ENCODE assay signal across 1 cellular context in the genomic region with DNA sequence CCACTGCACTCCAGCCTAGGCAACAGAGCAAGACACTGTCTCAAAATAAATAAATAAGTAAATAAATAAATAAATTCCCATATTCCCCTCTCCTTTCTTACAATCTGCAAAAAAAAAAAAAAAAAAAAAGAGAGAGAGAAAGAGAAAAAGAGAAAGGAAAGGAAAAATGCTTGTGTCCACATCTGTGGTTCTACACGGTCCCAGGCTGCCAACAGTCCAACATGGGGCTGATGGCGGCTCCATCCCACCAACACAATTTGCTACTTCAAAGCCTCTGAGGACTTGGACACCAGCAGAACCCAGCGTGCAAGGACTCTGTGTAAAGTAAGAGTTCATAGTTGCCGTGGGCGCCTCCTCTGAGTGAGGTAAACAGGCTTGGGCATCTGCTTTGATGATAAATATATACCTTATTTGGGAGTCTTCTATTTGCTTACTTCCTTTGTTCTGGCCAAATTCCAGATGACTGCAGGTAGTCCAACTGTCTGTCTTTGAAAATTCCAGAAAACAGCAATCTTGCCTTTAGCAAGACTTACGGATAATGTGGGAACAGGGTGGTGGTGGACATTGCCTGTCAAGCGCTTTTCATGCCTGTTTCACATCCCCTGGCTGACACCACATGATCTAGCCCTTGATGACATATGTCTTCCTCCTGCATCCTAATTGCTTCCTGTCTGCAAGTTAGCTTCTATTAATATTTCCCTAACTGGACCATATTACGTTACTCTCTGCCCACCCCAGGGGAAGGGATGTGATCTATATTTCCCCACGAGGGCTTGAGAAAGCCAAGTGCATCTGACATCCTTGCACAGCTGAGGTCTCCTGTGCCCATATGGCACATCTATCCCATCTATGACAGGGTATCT.
TF ChIP-seq lines count a peak whose summit lies in the region.

No MANE protein-coding gene starts in this region.

TF ChIP-seq in HepG2, 621 proteins besides CTCF, POLR2A, EP300 and RAD21 (continued from another document and continues in another):
- TF ChIP-seq, protein P1, sequence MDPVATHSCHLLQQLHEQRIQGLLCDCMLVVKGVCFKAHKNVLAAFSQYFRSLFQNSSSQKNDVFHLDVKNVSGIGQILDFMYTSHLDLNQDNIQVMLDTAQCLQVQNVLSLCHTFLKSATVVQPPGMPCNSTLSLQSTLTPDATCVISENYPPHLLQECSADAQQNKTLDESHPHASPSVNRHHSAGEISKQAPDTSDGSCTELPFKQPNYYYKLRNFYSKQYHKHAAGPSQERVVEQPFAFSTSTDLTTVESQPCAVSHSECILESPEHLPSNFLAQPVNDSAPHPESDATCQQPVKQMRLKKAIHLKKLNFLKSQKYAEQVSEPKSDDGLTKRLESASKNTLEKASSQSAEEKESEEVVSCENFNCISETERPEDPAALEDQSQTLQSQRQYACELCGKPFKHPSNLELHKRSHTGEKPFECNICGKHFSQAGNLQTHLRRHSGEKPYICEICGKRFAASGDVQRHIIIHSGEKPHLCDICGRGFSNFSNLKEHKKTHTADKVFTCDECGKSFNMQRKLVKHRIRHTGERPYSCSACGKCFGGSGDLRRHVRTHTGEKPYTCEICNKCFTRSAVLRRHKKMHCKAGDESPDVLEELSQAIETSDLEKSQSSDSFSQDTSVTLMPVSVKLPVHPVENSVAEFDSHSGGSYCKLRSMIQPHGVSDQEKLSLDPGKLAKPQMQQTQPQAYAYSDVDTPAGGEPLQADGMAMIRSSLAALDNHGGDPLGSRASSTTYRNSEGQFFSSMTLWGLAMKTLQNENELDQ (CRISPR knock-in tag; IDR thresholded peaks at IDR 0.05; ENCODE audit: borderline replicate concordance) = no peak
- no peak for TF ChIP-seq AGO1 (IDR thresholded peaks at IDR 0.05; ENCODE audit: low read depth, low read length, poor library complexity, severe bottlenecking)
- TF ChIP-seq SP2 (CRISPR knock-in tag; IDR thresholded peaks at IDR 0.05) = no peak
- TF ChIP-seq ZBTB8A (CRISPR knock-in tag; IDR thresholded peaks at IDR 0.05; ENCODE audit: borderline replicate concordance, low read depth) = no peak
- 0 out of 2 replicates have a peak, but pooled peaks have one; percentile 60 for TF ChIP-seq ARNTL (CRISPR knock-in tag; IDR thresholded peaks at IDR 0.05)
- TF ChIP-seq DR1 (CRISPR knock-in tag; IDR thresholded peaks at IDR 0.05) = no peak
- TF ChIP-seq RFX3 (CRISPR knock-in tag; IDR thresholded peaks at IDR 0.05) = 0 out of 2 replicates have a peak, but pooled peaks have one; percentile 17
- TF ChIP-seq, protein P2, sequence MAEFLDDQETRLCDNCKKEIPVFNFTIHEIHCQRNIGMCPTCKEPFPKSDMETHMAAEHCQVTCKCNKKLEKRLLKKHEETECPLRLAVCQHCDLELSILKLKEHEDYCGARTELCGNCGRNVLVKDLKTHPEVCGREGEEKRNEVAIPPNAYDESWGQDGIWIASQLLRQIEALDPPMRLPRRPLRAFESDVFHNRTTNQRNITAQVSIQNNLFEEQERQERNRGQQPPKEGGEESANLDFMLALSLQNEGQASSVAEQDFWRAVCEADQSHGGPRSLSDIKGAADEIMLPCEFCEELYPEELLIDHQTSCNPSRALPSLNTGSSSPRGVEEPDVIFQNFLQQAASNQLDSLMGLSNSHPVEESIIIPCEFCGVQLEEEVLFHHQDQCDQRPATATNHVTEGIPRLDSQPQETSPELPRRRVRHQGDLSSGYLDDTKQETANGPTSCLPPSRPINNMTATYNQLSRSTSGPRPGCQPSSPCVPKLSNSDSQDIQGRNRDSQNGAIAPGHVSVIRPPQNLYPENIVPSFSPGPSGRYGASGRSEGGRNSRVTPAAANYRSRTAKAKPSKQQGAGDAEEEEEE (CRISPR knock-in tag; IDR thresholded peaks at IDR 0.05; ENCODE audit: borderline replicate concordance) = no peak
- TF ChIP-seq, protein P3, sequence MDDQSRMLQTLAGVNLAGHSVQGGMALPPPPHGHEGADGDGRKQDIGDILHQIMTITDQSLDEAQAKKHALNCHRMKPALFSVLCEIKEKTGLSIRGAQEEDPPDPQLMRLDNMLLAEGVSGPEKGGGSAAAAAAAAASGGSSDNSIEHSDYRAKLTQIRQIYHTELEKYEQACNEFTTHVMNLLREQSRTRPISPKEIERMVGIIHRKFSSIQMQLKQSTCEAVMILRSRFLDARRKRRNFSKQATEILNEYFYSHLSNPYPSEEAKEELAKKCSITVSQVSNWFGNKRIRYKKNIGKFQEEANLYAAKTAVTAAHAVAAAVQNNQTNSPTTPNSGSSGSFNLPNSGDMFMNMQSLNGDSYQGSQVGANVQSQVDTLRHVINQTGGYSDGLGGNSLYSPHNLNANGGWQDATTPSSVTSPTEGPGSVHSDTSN (CRISPR knock-in tag; IDR thresholded peaks at IDR 0.05; ENCODE audit: borderline replicate concordance) = no peak
- TF ChIP-seq SRY (CRISPR knock-in tag; IDR thresholded peaks at IDR 0.05) = no peak
- peak; percentile 70 for TF ChIP-seq CREM (IDR thresholded peaks at IDR 0.05)
- TF ChIP-seq CREM (CRISPR knock-in tag; IDR thresholded peaks at IDR 0.05) = no peak
- 0 out of 2 replicates have a peak, but pooled peaks have one; percentile 71 for TF ChIP-seq KDM4B (CRISPR knock-in tag; IDR thresholded peaks at IDR 0.05)
- TF ChIP-seq, protein P4, sequence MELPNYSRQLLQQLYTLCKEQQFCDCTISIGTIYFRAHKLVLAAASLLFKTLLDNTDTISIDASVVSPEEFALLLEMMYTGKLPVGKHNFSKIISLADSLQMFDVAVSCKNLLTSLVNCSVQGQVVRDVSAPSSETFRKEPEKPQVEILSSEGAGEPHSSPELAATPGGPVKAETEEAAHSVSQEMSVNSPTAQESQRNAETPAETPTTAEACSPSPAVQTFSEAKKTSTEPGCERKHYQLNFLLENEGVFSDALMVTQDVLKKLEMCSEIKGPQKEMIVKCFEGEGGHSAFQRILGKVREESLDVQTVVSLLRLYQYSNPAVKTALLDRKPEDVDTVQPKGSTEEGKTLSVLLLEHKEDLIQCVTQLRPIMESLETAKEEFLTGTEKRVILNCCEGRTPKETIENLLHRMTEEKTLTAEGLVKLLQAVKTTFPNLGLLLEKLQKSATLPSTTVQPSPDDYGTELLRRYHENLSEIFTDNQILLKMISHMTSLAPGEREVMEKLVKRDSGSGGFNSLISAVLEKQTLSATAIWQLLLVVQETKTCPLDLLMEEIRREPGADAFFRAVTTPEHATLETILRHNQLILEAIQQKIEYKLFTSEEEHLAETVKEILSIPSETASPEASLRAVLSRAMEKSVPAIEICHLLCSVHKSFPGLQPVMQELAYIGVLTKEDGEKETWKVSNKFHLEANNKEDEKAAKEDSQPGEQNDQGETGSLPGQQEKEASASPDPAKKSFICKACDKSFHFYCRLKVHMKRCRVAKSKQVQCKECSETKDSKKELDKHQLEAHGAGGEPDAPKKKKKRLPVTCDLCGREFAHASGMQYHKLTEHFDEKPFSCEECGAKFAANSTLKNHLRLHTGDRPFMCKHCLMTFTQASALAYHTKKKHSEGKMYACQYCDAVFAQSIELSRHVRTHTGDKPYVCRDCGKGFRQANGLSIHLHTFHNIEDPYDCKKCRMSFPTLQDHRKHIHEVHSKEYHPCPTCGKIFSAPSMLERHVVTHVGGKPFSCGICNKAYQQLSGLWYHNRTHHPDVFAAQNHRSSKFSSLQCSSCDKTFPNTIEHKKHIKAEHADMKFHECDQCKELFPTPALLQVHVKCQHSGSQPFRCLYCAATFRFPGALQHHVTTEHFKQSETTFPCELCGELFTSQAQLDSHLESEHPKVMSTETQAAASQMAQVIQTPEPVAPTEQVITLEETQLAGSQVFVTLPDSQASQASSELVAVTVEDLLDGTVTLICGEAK (IDR thresholded peaks at IDR 0.05) = no peak
- TF ChIP-seq, protein P4 (CRISPR knock-in tag; IDR thresholded peaks at IDR 0.05) = no peak
- no peak for TF ChIP-seq RFXANK (CRISPR knock-in tag; IDR thresholded peaks at IDR 0.05)
- no peak for TF ChIP-seq KLF12 (CRISPR knock-in tag; IDR thresholded peaks at IDR 0.05; ENCODE audit: borderline replicate concordance)
- TF ChIP-seq ZNF709 (CRISPR knock-in tag; IDR thresholded peaks at IDR 0.05) = no peak
- TF ChIP-seq PCBP1 (IDR thresholded peaks at IDR 0.05; ENCODE audit: borderline replicate concordance, low read depth, low read length) = no peak
- TF ChIP-seq XRCC5 (optimal IDR thresholded peaks at IDR 0.05; ENCODE audit: low read length) = peak; percentile 45
- TF ChIP-seq ZNF772 (CRISPR knock-in tag; IDR thresholded peaks at IDR 0.05) = peak; percentile 42; the same call in 1 of the 2 replicates
- TF ChIP-seq JUND (CRISPR knock-in tag; IDR thresholded peaks at IDR 0.05) = no peak
- TF ChIP-seq SSRP1 (CRISPR knock-in tag; IDR thresholded peaks at IDR 0.05) = no peak
- TF ChIP-seq, protein P5, sequence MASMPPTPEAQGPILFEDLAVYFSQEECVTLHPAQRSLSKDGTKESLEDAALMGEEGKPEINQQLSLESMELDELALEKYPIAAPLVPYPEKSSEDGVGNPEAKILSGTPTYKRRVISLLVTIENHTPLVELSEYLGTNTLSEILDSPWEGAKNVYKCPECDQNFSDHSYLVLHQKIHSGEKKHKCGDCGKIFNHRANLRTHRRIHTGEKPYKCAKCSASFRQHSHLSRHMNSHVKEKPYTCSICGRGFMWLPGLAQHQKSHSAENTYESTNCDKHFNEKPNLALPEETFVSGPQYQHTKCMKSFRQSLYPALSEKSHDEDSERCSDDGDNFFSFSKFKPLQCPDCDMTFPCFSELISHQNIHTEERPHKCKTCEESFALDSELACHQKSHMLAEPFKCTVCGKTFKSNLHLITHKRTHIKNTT (CRISPR knock-in tag; IDR thresholded peaks at IDR 0.05) = no peak
- TF ChIP-seq MEF2D (CRISPR knock-in tag; IDR thresholded peaks at IDR 0.05) = peak; percentile 63
- TF ChIP-seq AHR (CRISPR knock-in tag; IDR thresholded peaks at IDR 0.05) = no peak; the same call in 1 of the 2 replicates
- TF ChIP-seq ZNF619 (CRISPR knock-in tag; IDR thresholded peaks at IDR 0.05) = no peak
- no peak for TF ChIP-seq EZH2 (conservative IDR thresholded peaks at IDR 0.05; ENCODE audit: low read depth, low read length)
- TF ChIP-seq, protein P6, sequence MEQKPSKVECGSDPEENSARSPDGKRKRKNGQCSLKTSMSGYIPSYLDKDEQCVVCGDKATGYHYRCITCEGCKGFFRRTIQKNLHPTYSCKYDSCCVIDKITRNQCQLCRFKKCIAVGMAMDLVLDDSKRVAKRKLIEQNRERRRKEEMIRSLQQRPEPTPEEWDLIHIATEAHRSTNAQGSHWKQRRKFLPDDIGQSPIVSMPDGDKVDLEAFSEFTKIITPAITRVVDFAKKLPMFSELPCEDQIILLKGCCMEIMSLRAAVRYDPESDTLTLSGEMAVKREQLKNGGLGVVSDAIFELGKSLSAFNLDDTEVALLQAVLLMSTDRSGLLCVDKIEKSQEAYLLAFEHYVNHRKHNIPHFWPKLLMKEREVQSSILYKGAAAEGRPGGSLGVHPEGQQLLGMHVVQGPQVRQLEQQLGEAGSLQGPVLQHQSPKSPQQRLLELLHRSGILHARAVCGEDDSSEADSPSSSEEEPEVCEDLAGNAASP (CRISPR knock-in tag; IDR thresholded peaks at IDR 0.05; ENCODE audit: borderline replicate concordance) = 0 out of 2 replicates have a peak, but pooled peaks have one; percentile 58
- no peak for TF ChIP-seq ZNF674 (CRISPR knock-in tag; IDR thresholded peaks at IDR 0.05; ENCODE audit: low read depth)
- no peak for TF ChIP-seq ZNF138 (CRISPR knock-in tag; IDR thresholded peaks at IDR 0.05; ENCODE audit: low read depth)
- TF ChIP-seq, protein P7, sequence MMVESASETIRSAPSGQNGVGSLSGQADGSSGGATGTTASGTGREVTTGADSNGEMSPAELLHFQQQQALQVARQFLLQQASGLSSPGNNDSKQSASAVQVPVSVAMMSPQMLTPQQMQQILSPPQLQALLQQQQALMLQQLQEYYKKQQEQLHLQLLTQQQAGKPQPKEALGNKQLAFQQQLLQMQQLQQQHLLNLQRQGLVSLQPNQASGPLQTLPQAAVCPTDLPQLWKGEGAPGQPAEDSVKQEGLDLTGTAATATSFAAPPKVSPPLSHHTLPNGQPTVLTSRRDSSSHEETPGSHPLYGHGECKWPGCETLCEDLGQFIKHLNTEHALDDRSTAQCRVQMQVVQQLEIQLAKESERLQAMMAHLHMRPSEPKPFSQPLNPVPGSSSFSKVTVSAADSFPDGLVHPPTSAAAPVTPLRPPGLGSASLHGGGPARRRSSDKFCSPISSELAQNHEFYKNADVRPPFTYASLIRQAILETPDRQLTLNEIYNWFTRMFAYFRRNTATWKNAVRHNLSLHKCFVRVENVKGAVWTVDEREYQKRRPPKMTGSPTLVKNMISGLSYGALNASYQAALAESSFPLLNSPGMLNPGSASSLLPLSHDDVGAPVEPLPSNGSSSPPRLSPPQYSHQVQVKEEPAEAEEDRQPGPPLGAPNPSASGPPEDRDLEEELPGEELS (CRISPR knock-in tag; IDR thresholded peaks at IDR 0.05) = peak; percentile 96
- TF ChIP-seq, protein P8, sequence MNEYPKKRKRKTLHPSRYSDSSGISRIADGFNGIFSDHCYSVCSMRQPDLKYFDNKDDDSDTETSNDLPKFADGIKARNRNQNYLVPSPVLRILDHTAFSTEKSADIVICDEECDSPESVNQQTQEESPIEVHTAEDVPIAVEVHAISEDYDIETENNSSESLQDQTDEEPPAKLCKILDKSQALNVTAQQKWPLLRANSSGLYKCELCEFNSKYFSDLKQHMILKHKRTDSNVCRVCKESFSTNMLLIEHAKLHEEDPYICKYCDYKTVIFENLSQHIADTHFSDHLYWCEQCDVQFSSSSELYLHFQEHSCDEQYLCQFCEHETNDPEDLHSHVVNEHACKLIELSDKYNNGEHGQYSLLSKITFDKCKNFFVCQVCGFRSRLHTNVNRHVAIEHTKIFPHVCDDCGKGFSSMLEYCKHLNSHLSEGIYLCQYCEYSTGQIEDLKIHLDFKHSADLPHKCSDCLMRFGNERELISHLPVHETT (CRISPR knock-in tag; conservative IDR thresholded peaks at IDR 0.05) = peak; percentile 56; the same call in 1 of the 2 replicates
- TF ChIP-seq DNMT1 (CRISPR knock-in tag; IDR thresholded peaks at IDR 0.05) = no peak
- TF ChIP-seq POLR2AphosphoS5 (IDR thresholded peaks at IDR 0.05; ENCODE audit: low read depth, low read length) = 0 out of 2 replicates have a peak, but pooled peaks have one; percentile 24
- TF ChIP-seq PITX1 (CRISPR knock-in tag; IDR thresholded peaks at IDR 0.05) = peak; percentile 56; the same call in 1 of the 2 replicates
